ENCODE assay signal across 27 cellular contexts in the genomic region with DNA sequence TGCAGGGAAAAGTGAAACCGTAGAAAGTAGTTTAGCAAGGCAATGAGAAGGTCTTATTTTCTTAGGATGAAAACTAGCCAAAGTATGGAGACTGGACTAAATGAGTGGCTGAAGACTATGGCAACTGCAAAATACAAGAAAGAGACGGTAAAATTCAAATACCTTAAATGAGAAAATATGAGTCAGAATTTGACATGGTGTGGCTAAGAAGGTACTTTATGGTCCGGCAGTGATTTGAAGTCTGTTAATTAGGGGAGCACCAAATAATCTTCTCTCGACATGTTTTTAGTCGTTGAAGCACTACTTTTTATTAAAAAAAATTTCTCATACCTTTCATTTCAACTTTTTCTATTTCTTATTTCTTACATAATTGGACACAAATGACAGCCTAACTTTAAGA.
"Had no signal": no experiment of that assay in that cellular context is flagged by ENCODE, and none has a peak within 500 bp of the region (broad histone marks: within the 10 kb centered on the region; RNA-seq: fewer than 3 reads in every experiment).

No MANE protein-coding gene starts in this region.

- H3K9me3 Mint-ChIP-seq: stimulated activated naive B cell treated with anti-CD40 and anti-IgM and Interleukin-4, amounts not matched to agents 10 μg/mL and 1 μg/mL and 100 μg/mL, for 72 hours; stimulated activated naive CD8-positive, alpha-beta T cell treated with anti-CD3 and anti-CD28 coated beads, Interleukin-15, Interleukin-2, amounts not matched to agents 100 ng/mL and 50 ng/mL, for 24 hours; type B pancreatic cell had no signal

- H3K27me3 Mint-ChIP-seq: stimulated activated naive B cell treated with anti-CD40 and anti-IgM and Interleukin-4, amounts not matched to agents 10 μg/mL and 1 μg/mL and 100 μg/mL, for 72 hours; stimulated activated naive CD8-positive, alpha-beta T cell treated with anti-CD3 and anti-CD28 coated beads, Interleukin-15, amount 100 ng/mL, for 72 hours; stimulated activated naive CD8-positive, alpha-beta T cell treated with anti-CD3 and anti-CD28 coated beads, Interleukin-15, Interleukin-2, amounts not matched to agents 100 ng/mL and 50 ng/mL, for 24 hours had no signal

- H3K36me3 Mint-ChIP-seq: stimulated activated effector memory CD8-positive, alpha-beta T cell treated with anti-CD3 and anti-CD28 coated beads, Interleukin-12 subunit alpha, Interleukin-12 subunit beta, amount 100 ng/mL, for 72 hours; stimulated activated naive B cell treated with anti-CD40 and anti-IgM and Interleukin-4, amounts not matched to agents 10 μg/mL and 1 μg/mL and 100 μg/mL, for 72 hours; type B pancreatic cell had no signal

- H3K9me3 ChIP-seq: stomach, suprapubic skin, testis, thoracic aorta, thyroid gland, tibial artery, tibial nerve, transverse colon, upper lobe of left lung, upper lobe of right lung, uterus, vagina had no signal

- H3K4me3 ChIP-seq: stomach, suprapubic skin, testis, thoracic aorta, thyroid gland, tibial artery, tibial nerve, transverse colon, upper lobe of left lung, upper lobe of right lung, uterus, vagina had no signal

- ATAC-seq: stimulated activated effector memory CD8-positive, alpha-beta T cell treated with anti-CD3 and anti-CD28 coated beads, Interleukin-12 subunit alpha, Interleukin-12 subunit beta, amount 100 ng/mL, for 72 hours; stimulated activated naive B cell treated with anti-CD40 and anti-IgM and Interleukin-4, amounts not matched to agents 10 μg/mL and 1 μg/mL and 100 μg/mL, for 72 hours; stimulated activated naive CD8-positive, alpha-beta T cell treated with anti-CD3 and anti-CD28 coated beads, Interleukin-15, amount 100 ng/mL, for 72 hours; stimulated activated naive CD8-positive, alpha-beta T cell treated with anti-CD3 and anti-CD28 coated beads, Interleukin-15, Interleukin-2, amounts not matched to agents 100 U/mL and 50 U/mL, for 24 hours; upper lobe of right lung had no signal

- H3K4me1 Mint-ChIP-seq: stimulated activated naive B cell treated with anti-CD40 and anti-IgM and Interleukin-4, amounts not matched to agents 10 μg/mL and 1 μg/mL and 100 μg/mL, for 72 hours had no signal

- H3K4me3 Mint-ChIP-seq: stimulated activated effector memory CD8-positive, alpha-beta T cell treated with anti-CD3 and anti-CD28 coated beads, Interleukin-12 subunit alpha, Interleukin-12 subunit beta, amount 100 ng/mL, for 72 hours; stimulated activated naive B cell treated with anti-CD40 and anti-IgM and Interleukin-4, amounts not matched to agents 10 μg/mL and 1 μg/mL and 100 μg/mL, for 72 hours; stimulated activated naive CD8-positive, alpha-beta T cell treated with anti-CD3 and anti-CD28 coated beads, Interleukin-15, amount 100 ng/mL, for 72 hours; stimulated activated naive CD8-positive, alpha-beta T cell treated with anti-CD3 and anti-CD28 coated beads, Interleukin-15, Interleukin-2, amounts not matched to agents 100 ng/mL and 50 ng/mL, for 24 hours; type B pancreatic cell had no signal

- H3K27me3 ChIP-seq: stomach, suprapubic skin, testis, thyroid gland, tibial artery, tibial nerve, transverse colon, upper lobe of left lung, upper lobe of right lung, uterus, vagina had no signal

- H3K27ac Mint-ChIP-seq: stimulated activated effector memory CD8-positive, alpha-beta T cell treated with anti-CD3 and anti-CD28 coated beads, Interleukin-12 subunit alpha, Interleukin-12 subunit beta, amount 100 ng/mL, for 72 hours; stimulated activated naive B cell treated with anti-CD40 and anti-IgM and Interleukin-4, amounts not matched to agents 10 μg/mL and 1 μg/mL and 100 μg/mL, for 72 hours; stimulated activated naive CD8-positive, alpha-beta T cell treated with anti-CD3 and anti-CD28 coated beads, Interleukin-15, Interleukin-2, amounts not matched to agents 100 ng/mL and 50 ng/mL, for 24 hours; type B pancreatic cell had no signal

- H3K36me3 ChIP-seq: stomach, suprapubic skin, thoracic aorta, thyroid gland, tibial artery, tibial nerve, transverse colon, upper lobe of left lung, upper lobe of right lung, uterus, vagina had no signal

- H3K4me1 ChIP-seq: stomach, suprapubic skin, testis, thyroid gland, tibial artery, tibial nerve, transverse colon, upper lobe of left lung, upper lobe of right lung, uterus, vagina had no signal

- H3K27ac ChIP-seq: stomach, suprapubic skin, testis, thoracic aorta, thyroid gland, tibial artery, tibial nerve, transverse colon, upper lobe of left lung, upper lobe of right lung, uterus, vagina had no signal

- DNase-seq: stimulated activated CD4-positive, alpha-beta T cell treated with anti-CD3 and anti-CD28 coated beads, Interleukin-2, amount 100 ng/mL, for 48 hours; stimulated activated CD4-positive, alpha-beta T cell treated with anti-CD3 and anti-CD28 coated beads, Interleukin-4, amount 100 ng/mL, for 1 hour; stimulated activated CD4-positive, alpha-beta T cell treated with anti-CD3 and anti-CD28 coated beads, Interleukin-4, amount 100 ng/mL, for 24 hours; stimulated activated CD4-positive, alpha-beta T cell treated with anti-CD3 and anti-CD28 coated beads, Interleukin-4, amount 100 ng/mL, for 4 hours; stimulated activated CD8-positive, alpha-beta memory T cell treated with anti-CD3 and anti-CD28 coated beads, Interleukin-4, amount 100 ng/mL, for 48 hours; stimulated activated naive B cell treated with anti-CD40 and anti-IgM and Interleukin-4, amounts not matched to agents 10 μg/mL and 1 μg/mL and 100 μg/mL, for 72 hours; stimulated activated naive CD4-positive, alpha-beta T cell; stimulated activated naive CD4-positive, alpha-beta T cell treated with Interleukin-2 at 50 U/mL for 16 hours; stimulated activated naive CD8-positive, alpha-beta T cell treated with anti-CD3 and anti-CD28 coated beads, Interleukin-15, amount 100 ng/mL, for 72 hours; stimulated activated naive CD8-positive, alpha-beta T cell treated with anti-CD3 and anti-CD28 coated beads, Interleukin-15, Interleukin-2, amounts not matched to agents 100 U/mL and 50 U/mL, for 24 hours; stomach; substantia nigra; testis; thyroid gland; tibial artery; transverse colon; trophoblast cell; upper lobe of left lung; upper lobe of right lung; uterus had no signal
